In genomic region chrX:13472975-13473665, GRCh38 we compare ENCODE assay signal across 10 cellular contexts.
A peak's percentile ranks its signal among the peaks of the same experiment; 100 is the strongest.
DNase-seq lines count a peak whose midpoint lies in the region; ATAC-seq and TF ChIP-seq lines count a peak whose summit lies in the region.
"Had no signal": no experiment of that assay in that cellular context is flagged by ENCODE, and none has a peak within 500 bp of the region (broad histone marks: within the 10 kb centered on the region; RNA-seq: fewer than 3 reads in every experiment).

No MANE protein-coding gene starts in this region.

- peak overlapping the region; percentile 69 to 94 for H3K4me3 Mint-ChIP-seq in activated T-cell treated with anti-CD3 and anti-CD28 coated beads, Interleukin-2, amount 50 U/mL, for 72 hours
- H3K4me3 Mint-ChIP-seq in activated T-helper 17 cell treated with anti-CD3 and anti-CD28 coated beads, Interleukin-2, amount 50 U/mL, for 72 hours: peak overlapping the region; percentile 71

- H3K4me3 ChIP-seq in left lung (no peak overlapping the region), upper lobe of left lung (no peak overlapping the region)

- no peaks in the 10 kb centered on the region for H3K36me3 Mint-ChIP-seq in activated T-cell treated with anti-CD3 and anti-CD28 coated beads, Interleukin-2, amount 50 U/mL, for 72 hours (ENCODE audit: insufficient read depth in 2 of 2)
- no peaks in the 10 kb centered on the region for H3K36me3 Mint-ChIP-seq in activated T-helper 17 cell treated with anti-CD3 and anti-CD28 coated beads, Interleukin-2, amount 50 U/mL, for 72 hours (ENCODE audit: low read depth)

- H3K27ac Mint-ChIP-seq in activated T-cell treated with anti-CD3 and anti-CD28 coated beads, Interleukin-2, amount 50 U/mL, for 72 hours: peak overlapping the region; percentile 95
- H3K27ac Mint-ChIP-seq in activated T-helper 17 cell treated with anti-CD3 and anti-CD28 coated beads, Interleukin-2, amount 50 U/mL, for 72 hours: no peak overlapping the region

- intact Hi-C loops in left lung (cut with DNase I): no loop called here

- WGBS in upper lobe of left lung, 2 donors: 58 to 66% methylated on average over 9 of the region's 9 CpGs

- H3K9me3 ChIP-seq in left lung (no peaks in the 10 kb centered on the region), upper lobe of left lung (no peaks in the 10 kb centered on the region)

- no peaks in the 10 kb centered on the region for H3K4me1 ChIP-seq in left lung
- H3K4me1 ChIP-seq in upper lobe of left lung: peaks cover 0 to 2% (median 0%) of the 10 kb centered on the region in 4 donors

- no peak for ATAC-seq in activated T-cell treated with anti-CD3 and anti-CD28 coated beads, Interleukin-2, amount 50 U/mL, for 72 hours (replicated peaks in 1 of 2)
- no peak for ATAC-seq in activated T-helper 17 cell treated with anti-CD3 and anti-CD28 coated beads, Interleukin-2, amount 50 U/mL, for 72 hours (replicated peaks)
- ATAC-seq in left lung (no peak), upper lobe of left lung (ENCODE audit: low FRiP score in 2 of 2) (no peak)

- H3K27ac ChIP-seq in left lung (peak overlapping the region; percentile 35 to 48), upper lobe of left lung (peak overlapping the region; percentile 57 to 71 (median 63))
- H3K27ac ChIP-seq: KMS-11 had no signal

- DNase-seq in activated T-cell treated with anti-CD3 and anti-CD28 coated beads, Interleukin-2, amount 50 U/mL, for 72 hours: no peak
- no peak for DNase-seq in activated T-cell treated with anti-CD3 and anti-CD28 coated beads for 4 hours
- no peak for DNase-seq in left lung
- no peak for DNase-seq in upper lobe of left lung
- DNase-seq in DMS53 (lab: John Stamatoyannopoulos, UW): no peak
- no peak for DNase-seq in KG1 (lab: John Stamatoyannopoulos, UW)
- no peak for DNase-seq in NCI-H748 treated with DMSO at 0.1 percent for 48 hours (lab: John Stamatoyannopoulos, UW)
- DNase-seq: trophoblast cell had no signal

- H3K27me3 Mint-ChIP-seq in activated T-cell treated with anti-CD3 and anti-CD28 coated beads, Interleukin-2, amount 50 U/mL, for 72 hours (ENCODE audit: low read depth): peaks cover 15% of the 10 kb centered on the region
- no peaks in the 10 kb centered on the region for H3K27me3 Mint-ChIP-seq in activated T-helper 17 cell treated with anti-CD3 and anti-CD28 coated beads, Interleukin-2, amount 50 U/mL, for 72 hours

- no peaks in the 10 kb centered on the region for H3K27me3 ChIP-seq in left lung
- H3K27me3 ChIP-seq in upper lobe of left lung: no peaks in the 10 kb centered on the region

- TF ChIP-seq CTCF in left lung (IDR thresholded peaks at IDR 0.05): no peak
- TF ChIP-seq CTCF in upper lobe of left lung (IDR thresholded peaks at IDR 0.05): no peak

- peaks cover 12% of the 10 kb centered on the region for H3K4me1 Mint-ChIP-seq in activated T-cell treated with anti-CD3 and anti-CD28 coated beads, Interleukin-2, amount 50 U/mL, for 72 hours (ENCODE audit: low read depth)
- peaks cover 11% of the 10 kb centered on the region for H3K4me1 Mint-ChIP-seq in activated T-helper 17 cell treated with anti-CD3 and anti-CD28 coated beads, Interleukin-2, amount 50 U/mL, for 72 hours

- no peak for TF ChIP-seq EP300 in upper lobe of left lung (IDR thresholded peaks at IDR 0.05)

- H3K36me3 ChIP-seq in left lung (no peaks in the 10 kb centered on the region), upper lobe of left lung (no peaks in the 10 kb centered on the region)

- no peaks in the 10 kb centered on the region for H3K9me3 Mint-ChIP-seq in activated T-cell treated with anti-CD3 and anti-CD28 coated beads, Interleukin-2, amount 50 U/mL, for 72 hours
- no peaks in the 10 kb centered on the region for H3K9me3 Mint-ChIP-seq in activated T-helper 17 cell treated with anti-CD3 and anti-CD28 coated beads, Interleukin-2, amount 50 U/mL, for 72 hours

- no peak for TF ChIP-seq POLR2A in upper lobe of left lung (IDR thresholded peaks at IDR 0.05)
